In the genomic region with DNA sequence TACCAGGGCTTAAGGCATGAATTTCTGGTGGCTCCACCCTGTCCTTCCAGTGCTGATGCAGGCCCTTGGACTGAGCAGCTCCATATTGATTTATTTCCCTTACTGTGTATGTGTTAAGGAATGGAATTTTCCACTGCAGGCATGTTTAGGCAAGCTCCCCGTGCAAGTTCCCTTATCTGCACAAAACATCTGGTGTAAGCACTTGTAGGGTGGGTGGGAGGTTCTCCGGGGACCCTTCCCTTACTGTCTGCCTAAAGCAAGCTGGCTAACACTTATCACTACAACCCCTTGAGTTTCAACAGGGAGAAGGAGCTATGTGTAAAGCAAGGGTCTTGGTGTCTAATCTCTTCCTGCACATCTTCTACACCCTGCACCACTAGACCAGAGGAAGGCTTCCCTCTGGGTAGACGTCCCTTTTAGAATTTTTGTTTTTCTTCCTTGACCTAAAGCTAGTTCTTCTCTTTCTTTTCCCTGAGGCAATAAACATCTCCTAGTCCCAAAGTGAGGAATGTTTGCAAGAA, we compare ENCODE assay signal across 1 cellular context.
TF ChIP-seq lines count a peak whose summit lies in the region.

No MANE protein-coding gene starts in this region.

TF ChIP-seq in SK-N-SH, 30 proteins besides CTCF, POLR2A, EP300 and RAD21:
- TF ChIP-seq REST (IDR thresholded peaks at IDR 0.05; ENCODE audit: low read depth, low read length): no peak
- no peak for TF ChIP-seq GABPA (IDR thresholded peaks at IDR 0.05; ENCODE audit: low read depth)
